8 cellular contexts compared by ENCODE assay signal in genomic region chr4:49153011-49153410, GRCh38.
DNase-seq lines count a peak whose midpoint lies in the region; ATAC-seq and TF ChIP-seq lines count a peak whose summit lies in the region.
"Not testable (repeated sequence)": the region's sequence is repeated elsewhere in the genome, so short reads cannot be mapped to it uniquely, and the experiment has no call there.

No MANE protein-coding gene starts in this region.

- H3K27me3 ChIP-seq in RWPE2 (ENCODE audit: insufficient read depth, poor library complexity, severe bottlenecking); gastroesophageal sphincter; lower lobe of right lung (ENCODE audit: low read depth); upper lobe of left lung: not testable (repeated sequence)

- ATAC-seq in GM18519 (IDR thresholded peaks at IDR 0.05; ENCODE audit: low FRiP score, unreplicated experiment) (peak; percentile 17), GM21423 (IDR thresholded peaks at IDR 0.05; ENCODE audit: unreplicated experiment) (peak; percentile 22), HG02798 (IDR thresholded peaks at IDR 0.05; ENCODE audit: poor library complexity, unreplicated experiment) (peak; percentile 29), HG03139 (IDR thresholded peaks at IDR 0.05; ENCODE audit: unreplicated experiment) (peak; percentile 23), RWPE2 (ENCODE audit: low read depth) (peak; percentile 44; the same call in 1 of the 3 replicates), gastroesophageal sphincter (peak; percentile 58), lower lobe of right lung (peak; percentile 40 to 51), upper lobe of left lung (ENCODE audit: low FRiP score in 2 of 2) (peak; percentile 48 to 74)

- not testable (repeated sequence) for TF ChIP-seq EP300 in gastroesophageal sphincter (IDR thresholded peaks at IDR 0.05); upper lobe of left lung (IDR thresholded peaks at IDR 0.05)

- TF ChIP-seq POLR2A in gastroesophageal sphincter (IDR thresholded peaks at IDR 0.05); upper lobe of left lung (IDR thresholded peaks at IDR 0.05): not testable (repeated sequence)

- not testable (repeated sequence) for H3K27ac ChIP-seq in RWPE2 (ENCODE audit: poor library complexity, severe bottlenecking); gastroesophageal sphincter; lower lobe of right lung; upper lobe of left lung

- H3K4me3 ChIP-seq in RWPE2 (ENCODE audit: severe bottlenecking); gastroesophageal sphincter; lower lobe of right lung; upper lobe of left lung: not testable (repeated sequence)

- not testable (repeated sequence) for H3K9me3 ChIP-seq in RWPE2 (ENCODE audit: severe bottlenecking)
- H3K9me3 ChIP-seq in gastroesophageal sphincter: peaks cover 0 to 36% (median 0%) of the 10 kb centered on the region in 3 donors
- H3K9me3 ChIP-seq in lower lobe of right lung: peaks cover 36% of the 10 kb centered on the region
- peaks cover 3 to 64% (median 13%) of the 10 kb centered on the region in 4 donors for H3K9me3 ChIP-seq in upper lobe of left lung

- not testable (repeated sequence) for TF ChIP-seq CTCF in RWPE2 (IDR thresholded peaks at IDR 0.05; ENCODE audit: poor library complexity, severe bottlenecking); gastroesophageal sphincter (IDR thresholded peaks at IDR 0.05); lower lobe of right lung (IDR thresholded peaks at IDR 0.05); upper lobe of left lung (IDR thresholded peaks at IDR 0.05)

- H3K36me3 ChIP-seq in RWPE2 (ENCODE audit: low read depth); gastroesophageal sphincter; lower lobe of right lung; upper lobe of left lung: not testable (repeated sequence)

- not testable (repeated sequence) for H3K4me1 ChIP-seq in RWPE2 (ENCODE audit: insufficient read depth, poor library complexity, severe bottlenecking); gastroesophageal sphincter; lower lobe of right lung; upper lobe of left lung

- 55 to 58% methylated on average over 11 of the region's 11 CpGs for WGBS in gastroesophageal sphincter (ENCODE audit: low coverage in 1 of 2), 2 donors
- WGBS in upper lobe of left lung, 2 donors: 61 to 66% methylated on average over 11 of the region's 11 CpGs

- intact Hi-C loops in lower lobe of right lung (cut with DNase I): not testable (repeated sequence)

- DNase-seq in RWPE2 (ENCODE audit: low spot score); lower lobe of right lung; upper lobe of left lung: not testable (repeated sequence)
